ENCODE assay signal across 1 cellular context in genomic region chr6:36962874-36963273, GRCh38.
TF ChIP-seq lines count a peak whose summit lies in the region.

No MANE protein-coding gene starts in this region.

TF ChIP-seq in GM12878, 131 proteins besides CTCF, POLR2A, EP300 and RAD21 (continued from another document):
- TF ChIP-seq, protein P1, sequence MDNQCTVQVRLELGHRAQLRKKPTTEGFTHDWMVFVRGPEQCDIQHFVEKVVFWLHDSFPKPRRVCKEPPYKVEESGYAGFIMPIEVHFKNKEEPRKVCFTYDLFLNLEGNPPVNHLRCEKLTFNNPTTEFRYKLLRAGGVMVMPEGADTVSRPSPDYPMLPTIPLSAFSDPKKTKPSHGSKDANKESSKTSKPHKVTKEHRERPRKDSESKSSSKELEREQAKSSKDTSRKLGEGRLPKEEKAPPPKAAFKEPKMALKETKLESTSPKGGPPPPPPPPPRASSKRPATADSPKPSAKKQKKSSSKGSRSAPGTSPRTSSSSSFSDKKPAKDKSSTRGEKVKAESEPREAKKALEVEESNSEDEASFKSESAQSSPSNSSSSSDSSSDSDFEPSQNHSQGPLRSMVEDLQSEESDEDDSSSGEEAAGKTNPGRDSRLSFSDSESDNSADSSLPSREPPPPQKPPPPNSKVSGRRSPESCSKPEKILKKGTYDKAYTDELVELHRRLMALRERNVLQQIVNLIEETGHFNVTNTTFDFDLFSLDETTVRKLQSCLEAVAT (IDR thresholded peaks at IDR 0.05): no peak
- no peak for TF ChIP-seq STAT1 (conservative IDR thresholded peaks at IDR 0.05)
